In genomic region chr5:134600600-134600999, GRCh38 we compare ENCODE assay signal across 22 cellular contexts. TPM values are rescaled to one million over a fixed set of nuclear protein-coding genes. Genes with fewer than 3 reads are reported as not detected.
DNase-seq lines count a peak whose midpoint lies in the region; ATAC-seq, FAIRE-seq and TF ChIP-seq lines count a peak whose summit lies in the region.
"Had no signal": no experiment of that assay in that cellular context is flagged by ENCODE, and none has a peak within 500 bp of the region (broad histone marks: within the 10 kb centered on the region; RNA-seq: fewer than 3 reads in every experiment).

No MANE protein-coding gene starts in this region.

- no peak for FAIRE-seq in H54 (lab: Jason Lieb, UNC)
- FAIRE-seq: A204.1 had no signal

- DNase-seq in activated T-cell treated with anti-CD3 and anti-CD28 coated beads, Interleukin-2, amount 50 U/mL, for 72 hours, result no peak
- no peak for DNase-seq in activated T-cell treated with anti-CD3 and anti-CD28 coated beads, Interleukin-2, amount 50 U/mL, for 1 hour
- peak; percentile 65 for DNase-seq in astrocyte of the hippocampus (ENCODE audit: low read depth, low spot score)
- peak; percentile 58 for DNase-seq in fibroblast of pulmonary artery (ENCODE audit: low read depth)
- peak; percentile 46 for DNase-seq in stromal cell of bone marrow (ENCODE audit: low read depth)
- DNase-seq in stimulated activated CD4-positive, alpha-beta T cell treated with anti-CD3 and anti-CD28 coated beads, Interleukin-4, amount 100 ng/mL, for 4 hours, result no peak
- no peak for DNase-seq in NCI-H187 (lab: John Stamatoyannopoulos, UW)
- DNase-seq in H54 (ENCODE audit: insufficient read length, low spot score), result no peak
- DNase-seq: activated CD4-positive, CD25-positive, alpha-beta regulatory T cell; activated CD8-positive, alpha-beta memory T cell treated with anti-CD3 and anti-CD28 coated beads for 24 hours; aorta; CD8-positive, alpha-beta T cell; DND-41; esophagus squamous epithelium; left cardiac atrium; MG63; midbrain; NCI-H1694 treated with DMSO at 0.1 percent for 48 hours; SHP77 treated with DMSO at 0.1 percent for 48 hours; stomach; T-helper 17 cell had no signal

- H3K27ac Mint-ChIP-seq in activated T-cell treated with anti-CD3 and anti-CD28 coated beads, Interleukin-2, amount 50 U/mL, for 72 hours, result peak overlapping the region; percentile 40
- H3K27ac Mint-ChIP-seq: CD8-positive, alpha-beta T cell; T-helper 17 cell had no signal

- no peak for ATAC-seq in activated T-cell treated with anti-CD3 and anti-CD28 coated beads, Interleukin-2, amount 50 U/mL, for 72 hours (replicated peaks in 1 of 2)
- ATAC-seq: CD8-positive, alpha-beta T cell; left cardiac atrium; T-helper 17 cell had no signal

- no peaks in the 10 kb centered on the region for H3K9me3 Mint-ChIP-seq in activated T-cell treated with anti-CD3 and anti-CD28 coated beads, Interleukin-2, amount 50 U/mL, for 72 hours
- H3K9me3 Mint-ChIP-seq: CD8-positive, alpha-beta T cell had no signal

- peaks cover 2 to 15% of the 10 kb centered on the region in 2 donors for H3K36me3 Mint-ChIP-seq in activated T-cell treated with anti-CD3 and anti-CD28 coated beads, Interleukin-2, amount 50 U/mL, for 72 hours (ENCODE audit: insufficient read depth in 2 of 2)

- no peak overlapping the region for H3K4me3 ChIP-seq in fibroblast of pulmonary artery (replicated peaks; ENCODE audit: low read depth, low read length)
- H3K4me3 ChIP-seq: esophagus squamous epithelium, MG63, stomach had no signal

- no peak for TF ChIP-seq CTCF in fibroblast of pulmonary artery (IDR thresholded peaks at IDR 0.05; ENCODE audit: low read length, missing control alignments)

- TF ChIP-seq POLR2A in H54 (IDR thresholded peaks at IDR 0.05; ENCODE audit: low read depth, low read length), result no peak

- H3K4me3 Mint-ChIP-seq in activated T-cell treated with anti-CD3 and anti-CD28 coated beads, Interleukin-2, amount 50 U/mL, for 72 hours, result no peak overlapping the region
- H3K4me3 Mint-ChIP-seq: CD8-positive, alpha-beta T cell; T-helper 17 cell had no signal

- H3K4me1 Mint-ChIP-seq in activated T-cell treated with anti-CD3 and anti-CD28 coated beads, Interleukin-2, amount 50 U/mL, for 72 hours (ENCODE audit: low read depth), result peaks cover 56% of the 10 kb centered on the region

- no peaks in the 10 kb centered on the region for H3K27me3 Mint-ChIP-seq in activated T-cell treated with anti-CD3 and anti-CD28 coated beads, Interleukin-2, amount 50 U/mL, for 72 hours (ENCODE audit: low read depth)
- H3K27me3 Mint-ChIP-seq: T-helper 17 cell had no signal

RNA-seq across cellular contexts. Expression of gene SAR1B, which starts 32.0 kb away (rescaled TPM):
- 10 to 100 TPM; 68.7 to 85.0 TPM for total RNA-seq in activated T-cell treated with anti-CD3 and anti-CD28 coated beads, Interleukin-2, amount 50 U/mL, for 72 hours

RNA-seq across cellular contexts. Expression of gene SEC24A, which starts 48.0 kb away (rescaled TPM):
- 10 to 100 TPM; 32.0 to 49.5 TPM for total RNA-seq in activated T-cell treated with anti-CD3 and anti-CD28 coated beads, Interleukin-2, amount 50 U/mL, for 72 hours

Comparison
In these comparisons a context has a peak if more than half of its experiments do, and no peak if none do; other contexts are left out.
1. DNase-seq: peak in astrocyte of the hippocampus (single experiment), fibroblast of pulmonary artery (single experiment) and stromal cell of bone marrow (single experiment); none in activated T-cell treated with anti-CD3 and anti-CD28 coated beads, Interleukin-2, amount 50 U/mL, for 72 hours (0 of 2), activated T-cell treated with anti-CD3 and anti-CD28 coated beads, Interleukin-2, amount 50 U/mL, for 1 hour (single experiment), stimulated activated CD4-positive, alpha-beta T cell treated with anti-CD3 and anti-CD28 coated beads, Interleukin-4, amount 100 ng/mL, for 4 hours (0 of 2), NCI-H187 (0 of 2) and H54 (single experiment).